Comparison of ENCODE assay signal across 8 cellular contexts in the genomic region with DNA sequence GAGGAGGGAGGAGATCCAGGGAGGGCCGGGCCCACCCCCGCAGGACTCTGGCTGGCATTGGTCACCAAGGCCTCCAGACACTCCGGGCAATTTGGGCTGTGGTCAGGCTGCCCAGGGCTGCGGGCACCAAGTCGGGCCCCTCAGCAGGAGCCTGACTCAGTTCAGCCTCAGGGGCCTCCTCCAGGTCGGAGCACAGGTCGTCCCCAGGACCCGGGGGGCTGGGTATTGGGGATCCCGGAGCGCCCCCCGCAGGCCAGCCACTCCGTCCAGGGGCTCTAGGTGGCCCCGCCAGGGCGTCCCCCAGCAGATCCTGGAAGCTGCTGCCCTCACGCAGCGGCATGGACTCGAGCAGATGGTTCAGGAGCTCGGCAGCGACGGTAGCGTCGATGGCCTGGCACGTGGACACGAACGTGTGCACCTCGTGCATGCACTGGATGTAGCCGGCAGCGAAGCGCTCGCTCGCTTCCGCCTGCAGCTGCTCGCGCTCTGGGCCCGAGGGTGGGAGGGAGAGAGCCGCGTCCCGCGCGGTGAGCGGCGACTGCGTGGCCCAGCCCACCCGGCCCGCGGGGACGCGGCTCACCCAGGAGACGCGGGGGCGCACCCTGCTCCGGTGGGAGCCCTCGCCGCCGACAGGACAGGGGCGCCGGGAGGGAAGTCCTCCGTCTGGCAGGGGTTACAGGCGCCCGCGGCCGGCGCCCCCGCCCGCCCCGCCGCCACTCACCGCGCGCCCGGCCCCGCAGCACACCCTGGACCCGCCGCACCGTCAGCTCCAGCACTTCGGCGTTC. TPM values are rescaled to one million over a fixed set of nuclear protein-coding genes. Genes with fewer than 3 reads are reported as not detected.
DNase-seq lines count a peak whose midpoint lies in the region; ATAC-seq and TF ChIP-seq lines count a peak whose summit lies in the region.

No MANE protein-coding gene starts in this region.

- H3K27me3 Mint-ChIP-seq in CD4-positive, alpha-beta T cell: peaks cover 32% of the 10 kb centered on the region
- H3K27me3 Mint-ChIP-seq in MCF 10A (ENCODE audit: insufficient read depth, unreplicated experiment) (no peaks in the 10 kb centered on the region), nephron (ENCODE audit: low read depth) (peaks cover 37% of the 10 kb centered on the region)

- peak in 9 of 10 experiments; percentile 23 to 48 (median 34) for DNase-seq in CD4-positive, alpha-beta T cell
- DNase-seq in RPMI7951 (ENCODE audit: low read depth) (peak; percentile 21), MCF 10A (ENCODE audit: unreplicated experiment) (no peak), lower leg skin (ENCODE audit: low spot score in 2 of 2) (no peak), OCI-M2 (lab: John Stamatoyannopoulos, UW; ENCODE audit: unreplicated experiment) (no peak), sciatic nerve (ENCODE audit: low spot score) (no peak)

- intact Hi-C loops in CD4-positive, alpha-beta T cell (cut with DNase I, micrococcal nuclease): loop anchor here in 1 of 2 experiments (10.0 kb wide), 1 partner anchor 274 kb away; a partner anchor contains a TSS
- intact Hi-C loops in MCF 10A (cut with micrococcal nuclease): no loop called here
- intact Hi-C loops in lower leg skin (cut with DNase I; ENCODE audit: low total_unique reads): no loop called here
- intact Hi-C loops in sciatic nerve (cut with DNase I): no loop called here

- no peak for TF ChIP-seq POLR2A in lower leg skin (IDR thresholded peaks at IDR 0.05)

- H3K4me3 ChIP-seq in lower leg skin (ENCODE audit: low read depth, poor library complexity, severe bottlenecking): no peak overlapping the region

- CTCF ChIA-PET in CD4-positive, alpha-beta T cell (lab: Charles Lee): interaction anchor here (0.7 to 1.0 kb wide), 2 partner anchors 34 to 315 kb away, joined by 3 read pairs; no protein-coding TSS in a partner anchor
- CTCF ChIA-PET in MCF 10A (lab: Yijun Ruan, JAX): interaction anchor here (0.6 to 1.0 kb wide), 2 partner anchors 205 to 376 kb away, joined by 3 to 5 read pairs; no protein-coding TSS in a partner anchor

- POLR2A ChIA-PET in CD4-positive, alpha-beta T cell (lab: Charles Lee): interaction anchor here (0.9 to 2.0 kb wide), 7 partner anchors 18 to 547 kb away, joined by 3 to 7 read pairs (median 4); no protein-coding TSS in a partner anchor
- POLR2A ChIA-PET in MCF 10A (lab: Yijun Ruan, JAX): interaction anchor here (1.0 to 3.7 kb wide), 3 partner anchors 35 to 48 kb away, joined by 3 to 13 read pairs (median 3); no protein-coding TSS in a partner anchor

- no peaks in the 10 kb centered on the region for H3K9me3 Mint-ChIP-seq in CD4-positive, alpha-beta T cell
- H3K9me3 Mint-ChIP-seq in MCF 10A (ENCODE audit: unreplicated experiment): no peaks in the 10 kb centered on the region
- no peaks in the 10 kb centered on the region for H3K9me3 Mint-ChIP-seq in nephron

- H3K4me1 Mint-ChIP-seq in CD4-positive, alpha-beta T cell (ENCODE audit: low read depth): peaks cover 12% of the 10 kb centered on the region
- peaks cover 5% of the 10 kb centered on the region for H3K4me1 Mint-ChIP-seq in MCF 10A (ENCODE audit: insufficient read depth, unreplicated experiment)
- peaks cover 24% of the 10 kb centered on the region for H3K4me1 Mint-ChIP-seq in nephron

- peak; percentile 50 for ATAC-seq in CD4-positive, alpha-beta T cell (ENCODE audit: poor library complexity)
- ATAC-seq in GM21786 (IDR thresholded peaks at IDR 0.05; ENCODE audit: unreplicated experiment) (peak; percentile 1), sciatic nerve (no peak)

- WGBS in lower leg skin, 2 donors: 10 to 17% methylated on average over 33 to 40 of the region's 77 CpGs

- no peak overlapping the region for H3K27ac ChIP-seq in CD4-positive, alpha-beta T cell (ENCODE audit: low read depth, low read length)

- no peak overlapping the region for H3K27ac Mint-ChIP-seq in CD4-positive, alpha-beta T cell
- H3K27ac Mint-ChIP-seq in MCF 10A (ENCODE audit: low read depth, unreplicated experiment) (no peak overlapping the region), nephron (no peak overlapping the region)

- TF ChIP-seq CTCF in CD4-positive, alpha-beta T cell (IDR thresholded peaks at IDR 0.05): no peak
- TF ChIP-seq CTCF in MCF 10A (IDR thresholded peaks at IDR 0.05; ENCODE audit: unreplicated experiment) (no peak), nephron (IDR thresholded peaks at IDR 0.05; ENCODE audit: unreplicated experiment in 3 of 3) (no peak), lower leg skin (IDR thresholded peaks at IDR 0.05) (no peak)

- no TSS peak for BruUV-seq in MCF 10A (replicated peaks; lab: Mats Ljungman, UMichigan)

- peak overlapping the region; percentile 81 for H3K4me3 Mint-ChIP-seq in CD4-positive, alpha-beta T cell
- H3K4me3 Mint-ChIP-seq in MCF 10A (ENCODE audit: unreplicated experiment): peak overlapping the region; percentile 80
- H3K4me3 Mint-ChIP-seq in nephron: peak overlapping the region; percentile 67 to 83 (median 81)

- H3K36me3 Mint-ChIP-seq in CD4-positive, alpha-beta T cell (ENCODE audit: low read depth): peaks cover under 1% of the 10 kb centered on the region
- H3K36me3 Mint-ChIP-seq in MCF 10A (ENCODE audit: insufficient read depth, unreplicated experiment) (no peaks in the 10 kb centered on the region), nephron (ENCODE audit: low read depth) (no peaks in the 10 kb centered on the region)

- H3K9me3 ChIP-seq in CD4-positive, alpha-beta T cell (ENCODE audit: control insufficient read depth, low read length): no peaks in the 10 kb centered on the region

- peaks cover 13% of the 10 kb centered on the region for H3K27me3 ChIP-seq in CD4-positive, alpha-beta T cell (ENCODE audit: control insufficient read depth, insufficient read depth, low read length)

RNA-seq across cellular contexts. Expression of a gene that starts 0.9 kb away (rescaled TPM):
- total RNA-seq in CD4-positive, alpha-beta T cell: 1 to 10 TPM; 1.5 to 1.9 TPM
- 8.3 and 22.7 TPM in 2 replicates for total RNA-seq in RPMI7951 (2014; rRNA removed; shearing (Covaris generic))
- total RNA-seq in MCF 10A (2022) (16.8 and 19.7 TPM in 2 replicates), lower leg skin (1 to 10 TPM; 1.3 to 5.8 (median 3.1) TPM), sciatic nerve (6.1 TPM)

RNA-seq across cellular contexts. Expression of a gene that starts 35.5 kb away (rescaled TPM):
- 100 to 1,000 TPM; 133 to 143 TPM for total RNA-seq in CD4-positive, alpha-beta T cell
- total RNA-seq in RPMI7951 (2014; rRNA removed; shearing (Covaris generic)): 20.5 and 20.7 TPM in 2 replicates
- total RNA-seq in MCF 10A (2022) (57.2 and 59.6 TPM in 2 replicates), lower leg skin (10 to 100 TPM; 22.8 to 73.5 (median 32.1) TPM), sciatic nerve (61.7 TPM)

RNA-seq across cellular contexts. Expression of a gene that starts 49.5 kb away (rescaled TPM):
- 10 to 100 TPM; 33.8 to 38.2 TPM for total RNA-seq in CD4-positive, alpha-beta T cell
- total RNA-seq in RPMI7951 (2014; rRNA removed; shearing (Covaris generic)): 4.0 and 4.2 TPM in 2 replicates
- total RNA-seq in MCF 10A (2022) (8.9 and 13.8 TPM in 2 replicates), lower leg skin (10 to 100 TPM; 15.9 to 82.3 (median 18.1) TPM), sciatic nerve (24.7 TPM)

Comparison
In these comparisons a context has a peak if more than half of its experiments do, and no peak if none do; other contexts are left out.
1. DNase-seq: peak in CD4-positive, alpha-beta T cell (9 of 10) and RPMI7951 (single experiment); none in MCF 10A (single experiment), lower leg skin (0 of 2), OCI-M2 (single experiment) and sciatic nerve (single experiment).
2. Peak in every context shown above with its lines, with median percentiles within 50 percentile points of each other: H3K4me3 Mint-ChIP-seq.